ENCODE assay signal across 31 cellular contexts in genomic region chr9:130225071-130225470, GRCh38. TPM values are rescaled to one million over a fixed set of nuclear protein-coding genes. Genes with fewer than 3 reads are reported as not detected.
"Had no signal": no experiment of that assay in that cellular context is flagged by ENCODE, and none has a peak within 500 bp of the region (broad histone marks: within the 10 kb centered on the region; RNA-seq: fewer than 3 reads in every experiment).

No MANE protein-coding gene starts in this region.

- H3K4me3 ChIP-seq: ascending aorta, cardiac muscle cell had no signal

- H3K27me3 ChIP-seq: ascending aorta, cardiac muscle cell had no signal

- H3K27ac ChIP-seq: ascending aorta, cardiac muscle cell, VCaP had no signal

- DNase-seq: activated CD4-positive, alpha-beta memory T cell treated with anti-CD3 and anti-CD28 coated beads, Interleukin-2, amount 10 ng/mL, durations not matched to agents 7 days and 5 days; activated CD4-positive, alpha-beta T cell treated with anti-CD3 and anti-CD28 coated beads for 1 hour; activated CD4-positive, alpha-beta T cell treated with anti-CD3 and anti-CD28 coated beads for 36 hours; activated CD4-positive, alpha-beta T cell treated with anti-CD3 and anti-CD28 coated beads for 48 hours; activated CD4-positive, alpha-beta T cell treated with anti-CD3 and anti-CD28 coated beads, Interleukin-2, amount 10 ng/mL, durations not matched to agents 7 days and 5 days; activated CD4-positive, alpha-beta T cell treated with anti-CD3 and anti-CD28 coated beads, Interleukin-2, amount 50 U/mL, for 48 hours; activated CD4-positive, CD25-positive, alpha-beta regulatory T cell; activated CD8-positive, alpha-beta memory T cell treated with anti-CD3 and anti-CD28 coated beads for 24 hours; activated CD8-positive, alpha-beta memory T cell treated with anti-CD3 and anti-CD28 coated beads, Interleukin-2, amount 10 ng/mL, durations not matched to agents 7 days and 5 days; activated CD8-positive, alpha-beta memory T cell treated with anti-CD3 and anti-CD28 coated beads, Interleukin-2, amount 50 U/mL, for 48 hours; activated CD8-positive, alpha-beta T cell treated with anti-CD3 and anti-CD28 coated beads, Interleukin-2, amount 10 ng/mL, durations not matched to agents 7 days and 5 days; activated effector memory CD4-positive, alpha-beta T cell treated with Interleukin-2 at 50 U/mL for 16 hours; activated gamma-delta T cell; activated naive CD4-positive, alpha-beta T cell treated with anti-CD3 and anti-CD28 coated beads, Interleukin-2, amount 10 ng/mL, durations not matched to agents 7 days and 5 days; activated naive CD4-positive, alpha-beta T cell treated with Interleukin-2 at 50 U/mL for 16 hours; activated naive CD8-positive, alpha-beta T cell treated with anti-CD3 and anti-CD28 coated beads, Interleukin-2, amount 10 ng/mL, durations not matched to agents 7 days and 5 days; activated naive CD8-positive, alpha-beta T cell treated with anti-CD3 and anti-CD28 coated beads, Interleukin-2, amount 50 U/mL, for 24 hours; activated T-cell treated with anti-CD3 and anti-CD28 coated beads, Interleukin-2, amount 50 U/mL, for 24 hours; activated T-cell treated with anti-CD3 and anti-CD28 coated beads, Interleukin-2, amount 50 U/mL, for 48 hours; amygdala; anterior cingulate cortex; caudate nucleus; cerebellar nuclear complex; T-helper 1 cell; T-helper 2 cell; T-helper 9 cell had no signal

- FAIRE-seq: TTC549 had no signal

RNA-seq across cellular contexts. Expression of gene HMCN2, which starts 40.5 kb away (rescaled TPM):
- total RNA-seq: activated CD4-positive, alpha-beta memory T cell treated with anti-CD3 and anti-CD28 coated beads, Interleukin-2, amount 10 ng/mL, durations not matched to agents 7 days and 5 days; activated CD4-positive, alpha-beta T cell treated with anti-CD3 and anti-CD28 coated beads, Interleukin-2, amount 10 ng/mL, durations not matched to agents 7 days and 5 days; activated CD8-positive, alpha-beta memory T cell treated with anti-CD3 and anti-CD28 coated beads, Interleukin-2, amount 10 ng/mL, durations not matched to agents 7 days and 5 days; activated CD8-positive, alpha-beta T cell treated with anti-CD3 and anti-CD28 coated beads, Interleukin-2, amount 10 ng/mL, durations not matched to agents 7 days and 5 days; activated naive CD8-positive, alpha-beta T cell treated with anti-CD3 and anti-CD28 coated beads, Interleukin-2, amount 10 ng/mL, durations not matched to agents 7 days and 5 days; activated T-helper 2 cell treated with anti-CD3 and anti-CD28 coated beads, Interferon-gamma antibody, Interleukin-2, Interleukin-4, amounts not matched to agents 10 μg/mL and 5 μg/mL and 100 μg/mL, durations not matched to agents 14 hours and 24 hours and 36 hours had no signal
